1 cellular context compared by ENCODE assay signal in the genomic region with DNA sequence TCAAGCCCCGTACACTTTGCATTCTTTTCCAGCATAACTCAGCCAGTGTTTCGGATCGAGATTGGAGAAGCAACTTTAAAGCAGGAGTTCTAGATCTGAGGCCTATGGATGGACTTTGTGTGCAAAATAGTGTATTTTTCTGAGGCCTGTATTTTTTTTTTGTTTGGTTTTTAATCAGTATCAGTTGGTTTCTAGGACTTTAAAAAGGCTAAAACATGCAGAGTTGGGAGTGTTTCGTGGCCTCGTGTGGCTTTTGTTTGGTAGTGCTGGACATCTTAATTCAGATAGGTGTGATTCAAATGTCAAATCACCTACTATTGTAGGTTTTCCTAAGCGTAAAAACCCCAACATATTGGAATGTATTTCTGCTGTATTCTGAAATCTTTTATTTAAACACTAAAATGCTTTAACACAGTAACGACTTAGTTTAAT.
TF ChIP-seq lines count a peak whose summit lies in the region.

No MANE protein-coding gene starts in this region.

TF ChIP-seq in HepG2, 621 proteins besides CTCF, POLR2A, EP300 and RAD21 (continued from another document and continues in another):
- TF ChIP-seq, protein P1, sequence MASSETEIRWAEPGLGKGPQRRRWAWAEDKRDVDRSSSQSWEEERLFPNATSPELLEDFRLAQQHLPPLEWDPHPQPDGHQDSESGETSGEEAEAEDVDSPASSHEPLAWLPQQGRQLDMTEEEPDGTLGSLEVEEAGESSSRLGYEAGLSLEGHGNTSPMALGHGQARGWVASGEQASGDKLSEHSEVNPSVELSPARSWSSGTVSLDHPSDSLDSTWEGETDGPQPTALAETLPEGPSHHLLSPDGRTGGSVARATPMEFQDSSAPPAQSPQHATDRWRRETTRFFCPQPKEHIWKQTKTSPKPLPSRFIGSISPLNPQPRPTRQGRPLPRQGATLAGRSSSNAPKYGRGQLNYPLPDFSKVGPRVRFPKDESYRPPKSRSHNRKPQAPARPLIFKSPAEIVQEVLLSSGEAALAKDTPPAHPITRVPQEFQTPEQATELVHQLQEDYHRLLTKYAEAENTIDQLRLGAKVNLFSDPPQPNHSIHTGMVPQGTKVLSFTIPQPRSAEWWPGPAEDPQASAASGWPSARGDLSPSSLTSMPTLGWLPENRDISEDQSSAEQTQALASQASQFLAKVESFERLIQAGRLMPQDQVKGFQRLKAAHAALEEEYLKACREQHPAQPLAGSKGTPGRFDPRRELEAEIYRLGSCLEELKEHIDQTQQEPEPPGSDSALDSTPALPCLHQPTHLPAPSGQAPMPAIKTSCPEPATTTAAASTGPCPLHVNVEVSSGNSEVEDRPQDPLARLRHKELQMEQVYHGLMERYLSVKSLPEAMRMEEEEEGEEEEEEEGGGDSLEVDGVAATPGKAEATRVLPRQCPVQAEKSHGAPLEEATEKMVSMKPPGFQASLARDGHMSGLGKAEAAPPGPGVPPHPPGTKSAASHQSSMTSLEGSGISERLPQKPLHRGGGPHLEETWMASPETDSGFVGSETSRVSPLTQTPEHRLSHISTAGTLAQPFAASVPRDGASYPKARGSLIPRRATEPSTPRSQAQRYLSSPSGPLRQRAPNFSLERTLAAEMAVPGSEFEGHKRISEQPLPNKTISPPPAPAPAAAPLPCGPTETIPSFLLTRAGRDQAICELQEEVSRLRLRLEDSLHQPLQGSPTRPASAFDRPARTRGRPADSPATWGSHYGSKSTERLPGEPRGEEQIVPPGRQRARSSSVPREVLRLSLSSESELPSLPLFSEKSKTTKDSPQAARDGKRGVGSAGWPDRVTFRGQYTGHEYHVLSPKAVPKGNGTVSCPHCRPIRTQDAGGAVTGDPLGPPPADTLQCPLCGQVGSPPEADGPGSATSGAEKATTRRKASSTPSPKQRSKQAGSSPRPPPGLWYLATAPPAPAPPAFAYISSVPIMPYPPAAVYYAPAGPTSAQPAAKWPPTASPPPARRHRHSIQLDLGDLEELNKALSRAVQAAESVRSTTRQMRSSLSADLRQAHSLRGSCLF (CRISPR knock-in tag; IDR thresholded peaks at IDR 0.05; ENCODE audit: borderline replicate concordance): no peak
- no peak; the same call in 1 of the 2 replicates for TF ChIP-seq GATAD2A (CRISPR knock-in tag; IDR thresholded peaks at IDR 0.05)
- no peak for TF ChIP-seq MYNN (CRISPR knock-in tag; IDR thresholded peaks at IDR 0.05; ENCODE audit: low read depth)
- TF ChIP-seq ZNF337 (CRISPR knock-in tag; IDR thresholded peaks at IDR 0.05; ENCODE audit: borderline replicate concordance, low read depth): no peak
- TF ChIP-seq ZNF547 (CRISPR knock-in tag; IDR thresholded peaks at IDR 0.05): no peak
- TF ChIP-seq SRF (IDR thresholded peaks at IDR 0.05; ENCODE audit: low read depth, low read length): no peak
- TF ChIP-seq ZNF30 (CRISPR knock-in tag; IDR thresholded peaks at IDR 0.05): no peak
- TF ChIP-seq KLF6 (CRISPR knock-in tag; IDR thresholded peaks at IDR 0.05): no peak
- TF ChIP-seq FOXA1 (IDR thresholded peaks at IDR 0.05): no peak
- TF ChIP-seq FOXA1 (CRISPR knock-in tag; IDR thresholded peaks at IDR 0.05): peak; percentile 47
- no peak for TF ChIP-seq ZFP36L2 (CRISPR knock-in tag; IDR thresholded peaks at IDR 0.05)
- no peak for TF ChIP-seq ZUFSP (CRISPR knock-in tag; IDR thresholded peaks at IDR 0.05; ENCODE audit: borderline replicate concordance)
- TF ChIP-seq ZNF275 (CRISPR knock-in tag; IDR thresholded peaks at IDR 0.05; ENCODE audit: borderline replicate concordance): no peak
- no peak for TF ChIP-seq ZNF670 (CRISPR knock-in tag; IDR thresholded peaks at IDR 0.05; ENCODE audit: borderline replicate concordance)
- TF ChIP-seq SNRNP70 (IDR thresholded peaks at IDR 0.05; ENCODE audit: low read depth, low read length): no peak
- no peak for TF ChIP-seq BCL3 (CRISPR knock-in tag; IDR thresholded peaks at IDR 0.05)
- TF ChIP-seq HES4 (CRISPR knock-in tag; IDR thresholded peaks at IDR 0.05; ENCODE audit: borderline replicate concordance): no peak
- no peak for TF ChIP-seq ATF2 (CRISPR knock-in tag; IDR thresholded peaks at IDR 0.05)
- no peak; the same call in 1 of the 2 replicates for TF ChIP-seq DRAP1 (CRISPR knock-in tag; IDR thresholded peaks at IDR 0.05)
- TF ChIP-seq SSRP1 (CRISPR knock-in tag; IDR thresholded peaks at IDR 0.05): no peak
- no peak for TF ChIP-seq ZNF724P (CRISPR knock-in tag; IDR thresholded peaks at IDR 0.05; ENCODE audit: borderline replicate concordance)
- TF ChIP-seq ZFAT (CRISPR knock-in tag; conservative IDR thresholded peaks at IDR 0.05): no peak
- no peak for TF ChIP-seq ZNF816 (CRISPR knock-in tag; IDR thresholded peaks at IDR 0.05; ENCODE audit: borderline replicate concordance)
- TF ChIP-seq ZNF512 (CRISPR knock-in tag; IDR thresholded peaks at IDR 0.05): no peak
- TF ChIP-seq, protein P2, sequence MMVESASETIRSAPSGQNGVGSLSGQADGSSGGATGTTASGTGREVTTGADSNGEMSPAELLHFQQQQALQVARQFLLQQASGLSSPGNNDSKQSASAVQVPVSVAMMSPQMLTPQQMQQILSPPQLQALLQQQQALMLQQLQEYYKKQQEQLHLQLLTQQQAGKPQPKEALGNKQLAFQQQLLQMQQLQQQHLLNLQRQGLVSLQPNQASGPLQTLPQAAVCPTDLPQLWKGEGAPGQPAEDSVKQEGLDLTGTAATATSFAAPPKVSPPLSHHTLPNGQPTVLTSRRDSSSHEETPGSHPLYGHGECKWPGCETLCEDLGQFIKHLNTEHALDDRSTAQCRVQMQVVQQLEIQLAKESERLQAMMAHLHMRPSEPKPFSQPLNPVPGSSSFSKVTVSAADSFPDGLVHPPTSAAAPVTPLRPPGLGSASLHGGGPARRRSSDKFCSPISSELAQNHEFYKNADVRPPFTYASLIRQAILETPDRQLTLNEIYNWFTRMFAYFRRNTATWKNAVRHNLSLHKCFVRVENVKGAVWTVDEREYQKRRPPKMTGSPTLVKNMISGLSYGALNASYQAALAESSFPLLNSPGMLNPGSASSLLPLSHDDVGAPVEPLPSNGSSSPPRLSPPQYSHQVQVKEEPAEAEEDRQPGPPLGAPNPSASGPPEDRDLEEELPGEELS (CRISPR knock-in tag; IDR thresholded peaks at IDR 0.05): no peak; the same call in 1 of the 2 replicates
- no peak; the same call in 1 of the 2 replicates for TF ChIP-seq ZNF614 (CRISPR knock-in tag; IDR thresholded peaks at IDR 0.05; ENCODE audit: borderline replicate concordance)
- TF ChIP-seq ZNF18 (CRISPR knock-in tag; IDR thresholded peaks at IDR 0.05; ENCODE audit: insufficient replicate concordance): no peak
- no peak; the same call in 1 of the 2 replicates for TF ChIP-seq SAP130 (CRISPR knock-in tag; IDR thresholded peaks at IDR 0.05; ENCODE audit: low read depth)
- TF ChIP-seq ZMYM4 (CRISPR knock-in tag; IDR thresholded peaks at IDR 0.05): no peak
- TF ChIP-seq TAF1 (CRISPR knock-in tag; IDR thresholded peaks at IDR 0.05): no peak
- TF ChIP-seq TCF7 (IDR thresholded peaks at IDR 0.05; ENCODE audit: low read depth): no peak
- TF ChIP-seq, protein P3, sequence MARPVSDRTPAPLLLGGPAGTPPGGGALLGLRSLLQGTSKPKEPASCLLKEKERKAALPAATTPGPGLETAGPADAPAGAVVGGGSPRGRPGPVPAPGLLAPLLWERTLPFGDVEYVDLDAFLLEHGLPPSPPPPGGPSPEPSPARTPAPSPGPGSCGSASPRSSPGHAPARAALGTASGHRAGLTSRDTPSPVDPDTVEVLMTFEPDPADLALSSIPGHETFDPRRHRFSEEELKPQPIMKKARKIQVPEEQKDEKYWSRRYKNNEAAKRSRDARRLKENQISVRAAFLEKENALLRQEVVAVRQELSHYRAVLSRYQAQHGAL (CRISPR knock-in tag; IDR thresholded peaks at IDR 0.05; ENCODE audit: not compliant biosample characterization): peak; percentile 66
- TF ChIP-seq ZNF44 (CRISPR knock-in tag; IDR thresholded peaks at IDR 0.05): no peak
- TF ChIP-seq ZNF619 (CRISPR knock-in tag; IDR thresholded peaks at IDR 0.05): no peak
- peak; percentile 38; the same call in 1 of the 2 replicates for TF ChIP-seq FOXM1 (CRISPR knock-in tag; IDR thresholded peaks at IDR 0.05)
- no peak for TF ChIP-seq ZNF3 (CRISPR knock-in tag; IDR thresholded peaks at IDR 0.05)
- TF ChIP-seq, protein P4, sequence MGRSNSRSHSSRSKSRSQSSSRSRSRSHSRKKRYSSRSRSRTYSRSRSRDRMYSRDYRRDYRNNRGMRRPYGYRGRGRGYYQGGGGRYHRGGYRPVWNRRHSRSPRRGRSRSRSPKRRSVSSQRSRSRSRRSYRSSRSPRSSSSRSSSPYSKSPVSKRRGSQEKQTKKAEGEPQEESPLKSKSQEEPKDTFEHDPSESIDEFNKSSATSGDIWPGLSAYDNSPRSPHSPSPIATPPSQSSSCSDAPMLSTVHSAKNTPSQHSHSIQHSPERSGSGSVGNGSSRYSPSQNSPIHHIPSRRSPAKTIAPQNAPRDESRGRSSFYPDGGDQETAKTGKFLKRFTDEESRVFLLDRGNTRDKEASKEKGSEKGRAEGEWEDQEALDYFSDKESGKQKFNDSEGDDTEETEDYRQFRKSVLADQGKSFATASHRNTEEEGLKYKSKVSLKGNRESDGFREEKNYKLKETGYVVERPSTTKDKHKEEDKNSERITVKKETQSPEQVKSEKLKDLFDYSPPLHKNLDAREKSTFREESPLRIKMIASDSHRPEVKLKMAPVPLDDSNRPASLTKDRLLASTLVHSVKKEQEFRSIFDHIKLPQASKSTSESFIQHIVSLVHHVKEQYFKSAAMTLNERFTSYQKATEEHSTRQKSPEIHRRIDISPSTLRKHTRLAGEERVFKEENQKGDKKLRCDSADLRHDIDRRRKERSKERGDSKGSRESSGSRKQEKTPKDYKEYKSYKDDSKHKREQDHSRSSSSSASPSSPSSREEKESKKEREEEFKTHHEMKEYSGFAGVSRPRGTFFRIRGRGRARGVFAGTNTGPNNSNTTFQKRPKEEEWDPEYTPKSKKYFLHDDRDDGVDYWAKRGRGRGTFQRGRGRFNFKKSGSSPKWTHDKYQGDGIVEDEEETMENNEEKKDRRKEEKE (IDR thresholded peaks at IDR 0.05): no peak
- TF ChIP-seq ZNF383 (CRISPR knock-in tag; IDR thresholded peaks at IDR 0.05; ENCODE audit: borderline replicate concordance): no peak
- TF ChIP-seq KLF9 (CRISPR knock-in tag; IDR thresholded peaks at IDR 0.05; ENCODE audit: low read depth): no peak
